Comparison of ENCODE assay signal across 18 cellular contexts in genomic region chr6:132143258-132143657, GRCh38.
"Had no signal": no experiment of that assay in that cellular context is flagged by ENCODE, and none has a peak within 500 bp of the region (broad histone marks: within the 10 kb centered on the region; RNA-seq: fewer than 3 reads in every experiment).

No MANE protein-coding gene starts in this region.

- FAIRE-seq: endothelial cell of umbilical vein, urothelium cell line had no signal

- DNase-seq: colonic mucosa; dermis blood vessel endothelial cell; erythroblast; foreskin keratinocyte; kidney glomerular epithelial cell; mammary epithelial cell; mucosa of descending colon; natural killer cell; ovary; stimulated activated CD4-positive, alpha-beta T cell treated with anti-CD3 and anti-CD28 coated beads, Interleukin-15, amount 100 ng/mL, for 24 hours; stimulated activated CD4-positive, alpha-beta T cell treated with anti-CD3 and anti-CD28 coated beads, Interleukin-1b, Interleukin-23, amount 100 ng/mL, for 48 hours; stimulated activated CD4-positive, alpha-beta T cell treated with anti-CD3 and anti-CD28 coated beads, Interleukin-4, amount 100 ng/mL, for 24 hours; transverse colon had no signal

- H3K27ac ChIP-seq: colonic mucosa, foreskin keratinocyte, ovary, right atrium auricular region, transverse colon had no signal

- H3K36me3 ChIP-seq: colonic mucosa, ovary, right atrium auricular region, transverse colon had no signal

- H3K4me3 ChIP-seq: colonic mucosa, mucosa of descending colon, ovary, right atrium auricular region, transverse colon had no signal

- H3K27me3 ChIP-seq: colonic mucosa, foreskin keratinocyte, ovary, right atrium auricular region, transverse colon had no signal

- H3K4me1 ChIP-seq: colonic mucosa, foreskin keratinocyte, transverse colon had no signal

- ATAC-seq: foreskin keratinocyte; left lobe of liver; mucosa of descending colon; natural killer cell; stimulated activated memory B cell treated with anti-CD40 and anti-IgM and Interleukin-4, amounts not matched to agents 10 μg/mL and 1 μg/mL and 100 μg/mL, for 72 hours had no signal

- H3K9me3 ChIP-seq: colonic mucosa, mucosa of descending colon, ovary, right atrium auricular region, transverse colon had no signal
